18 cellular contexts compared by ENCODE assay signal in the genomic region with DNA sequence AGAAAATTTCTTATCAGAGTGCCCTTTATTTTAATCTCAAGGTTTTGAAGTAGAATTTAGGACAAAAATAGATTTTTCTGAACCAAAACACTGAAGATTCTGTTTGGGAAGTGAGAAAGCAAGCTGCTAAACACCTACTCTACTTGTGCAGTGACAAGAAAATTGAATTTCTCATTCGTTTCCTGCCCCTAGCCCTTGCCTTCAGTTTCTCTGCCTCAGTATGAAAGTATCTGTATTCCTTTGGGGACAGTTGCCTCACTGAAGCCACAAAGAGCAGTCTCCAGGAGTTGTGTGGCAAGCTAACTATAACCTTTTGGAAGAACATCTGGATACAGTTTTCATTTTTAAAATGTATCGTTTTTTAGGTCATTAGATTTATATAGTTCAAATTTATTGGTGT. TPM values are rescaled to one million over a fixed set of nuclear protein-coding genes. Genes with fewer than 3 reads are reported as not detected.
DNase-seq lines count a peak whose midpoint lies in the region; ATAC-seq, FAIRE-seq and TF ChIP-seq lines count a peak whose summit lies in the region.
"Had no signal": no experiment of that assay in that cellular context is flagged by ENCODE, and none has a peak within 500 bp of the region (broad histone marks: within the 10 kb centered on the region; RNA-seq: fewer than 3 reads in every experiment).

No MANE protein-coding gene starts in this region.

- TF ChIP-seq EP300 in HepG2 (IDR thresholded peaks at IDR 0.05; ENCODE audit: low read depth in 2 of 2, low read length in 2 of 2) = no peak
- TF ChIP-seq EP300 in HepG2 (CRISPR knock-in tag; IDR thresholded peaks at IDR 0.05; ENCODE audit: borderline replicate concordance) = no peak

- H3K27ac ChIP-seq in HepG2 (ENCODE audit: extremely low read length, insufficient read depth, low read length) (peak overlapping the region; percentile 40), right lobe of liver (no peak overlapping the region), Panc1 (ENCODE audit: low read length) (peak overlapping the region; percentile 80)
- H3K27ac ChIP-seq: heart left ventricle, tibial artery had no signal

- TF ChIP-seq RAD21 in HepG2 (CRISPR knock-in tag; IDR thresholded peaks at IDR 0.05) = no peak

- TF ChIP-seq POLR2A in HepG2 (IDR thresholded peaks at IDR 0.05; ENCODE audit: insufficient read depth in 1 of 2, low read depth in 2 of 2, low read length in 2 of 2) (no peak), right lobe of liver (IDR thresholded peaks at IDR 0.05) (no peak)

- FAIRE-seq in HepG2 (lab: Jason Lieb, UNC) = no peak
- FAIRE-seq: TTC549 had no signal

- no peak overlapping the region for H3K9ac ChIP-seq in HepG2 (ENCODE audit: insufficient read depth, low read depth, low read length)

- TF ChIP-seq CTCF in HepG2 (CRISPR knock-in tag; IDR thresholded peaks at IDR 0.05) (no peak), right lobe of liver (IDR thresholded peaks at IDR 0.05) (no peak), Panc1 (IDR thresholded peaks at IDR 0.05) (no peak), fibroblast of mammary gland (conservative IDR thresholded peaks at IDR 0.05; ENCODE audit: control insufficient read depth, insufficient read depth, low read depth, low read length) (no peak), GM13977 (IDR thresholded peaks at IDR 0.05; ENCODE audit: extremely low read depth, insufficient read depth, missing control alignments) (no peak)

- DNase-seq in HepG2 (ENCODE audit: low spot score) = no peak
- DNase-seq in right lobe of liver = no peak
- no peak for DNase-seq in Panc1 (ENCODE audit: low read depth, low spot score)
- DNase-seq in fibroblast of mammary gland (ENCODE audit: low read depth) = peak; percentile 65
- no peak for DNase-seq in NCI-H524 treated with DMSO at 0.1 percent for 48 hours (lab: John Stamatoyannopoulos, UW)
- DNase-seq in GM13977 (ENCODE audit: low spot score) = no peak
- no peak for DNase-seq in nucleus accumbens (lab: John Stamatoyannopoulos, UW)
- DNase-seq: activated CD4-positive, alpha-beta T cell treated with anti-CD3 and anti-CD28 coated beads, Interleukin-2, amount 50 U/mL, for 48 hours; Caco-2; heart left ventricle; islet precursor cell; NCI-H1694 treated with DMSO at 0.1 percent for 48 hours; NCI-H446; stimulated activated CD4-positive, alpha-beta T cell treated with anti-CD3 and anti-CD28 coated beads, Interleukin-4, amount 100 ng/mL, for 24 hours; tibial artery had no signal

- peaks cover 5% of the 10 kb centered on the region for H4K20me1 ChIP-seq in HepG2 (ENCODE audit: insufficient read depth, low read length)

- H3K27me3 ChIP-seq in HepG2 (ENCODE audit: control insufficient read depth in 1 of 2, insufficient read depth in 2 of 2, low read length in 2 of 2) (no peaks in the 10 kb centered on the region), right lobe of liver (no peaks in the 10 kb centered on the region), Panc1 (ENCODE audit: control insufficient read depth, insufficient read depth, low read length) (no peaks in the 10 kb centered on the region)
- H3K27me3 ChIP-seq: heart left ventricle, tibial artery had no signal

- ATAC-seq in HepG2 (no peak), right lobe of liver (no peak), Panc1 (no peak), GM18907 (IDR thresholded peaks at IDR 0.05; ENCODE audit: unreplicated experiment) (no peak)
- ATAC-seq: heart left ventricle had no signal

- H3K36me3 ChIP-seq in HepG2 (replicated peaks in 1 of 2; ENCODE audit: control insufficient read depth in 1 of 2, insufficient read depth in 2 of 2, low read length in 2 of 2) (peaks cover 0 to 3% of the 10 kb centered on the region in 2 experiments; a peak in 3 of 5 replicates), right lobe of liver (no peaks in the 10 kb centered on the region), Panc1 (ENCODE audit: control insufficient read depth, insufficient read depth, low read length) (no peaks in the 10 kb centered on the region)
- H3K36me3 ChIP-seq: tibial artery had no signal

- CTCF ChIA-PET in HepG2 (lab: Yijun Ruan, JAX; ENCODE audit: low intra/inter-chr PET ratio, low total read pairs) = no interaction called here
- CTCF ChIA-PET in Panc1 (lab: Charles Lee) = no interaction called here

- no peak overlapping the region for H2AFZ ChIP-seq in HepG2 (ENCODE audit: low read length)

- in situ Hi-C loops in HepG2 (cut with HindIII; ENCODE audit: extremely low pct_ligation_motif_present, low pct_unique_long_range_greater_than_20kb) = no loop called here
- in situ Hi-C loops in Panc1 (cut with HindIII; ENCODE audit: low pct_unique_long_range_greater_than_20kb, low sequenced_read_pairs) = no loop called here
- in situ Hi-C loops in GM13977 (cut with MboI; ENCODE audit: low pct_unique_long_range_greater_than_20kb, low sequenced_read_pairs, unreplicated experiment) = no loop called here

- 89% methylated on average over 2 of the region's 2 CpGs for WGBS in HepG2 (ENCODE audit: low lambda C conversion rate)
- WGBS in right lobe of liver (ENCODE audit: insufficient coverage, low coverage, low lambda C conversion rate, missing lambda C conversion rate) = 50% methylated on average over 2 of the region's 2 CpGs

- H3K4me2 ChIP-seq in HepG2 (ENCODE audit: low read depth, low read length) = no peak overlapping the region

- BruUV-seq in HepG2 (replicated peaks; lab: Mats Ljungman, UMichigan) (no TSS peak), Panc1 (replicated peaks; lab: Mats Ljungman, UMichigan) (no TSS peak)

- POLR2A ChIA-PET in HepG2 (lab: Yijun Ruan, JAX) = interaction anchor here (2.0 to 6.5 kb wide), 2 partner anchors 16 to 19 kb away, joined by 4 to 40 read pairs; partner anchors contain the start of gene MOSMO
- POLR2A ChIA-PET in Panc1 (lab: Charles Lee) = interaction anchor here (1.3 kb wide), 1 partner anchor 45 kb away, joined by 4 read pairs; no protein-coding TSS in a partner anchor

- H3K9me3 ChIP-seq in HepG2 (ENCODE audit: low read length) (no peaks in the 10 kb centered on the region), right lobe of liver (no peaks in the 10 kb centered on the region), Panc1 (ENCODE audit: control insufficient read depth, insufficient read depth, low read depth, low read length) (no peaks in the 10 kb centered on the region)
- H3K9me3 ChIP-seq: Caco-2, tibial artery had no signal

- no peak overlapping the region for H3K4me3 ChIP-seq in HepG2 (replicated peaks in 1 of 3; ENCODE audit: insufficient read depth in 1 of 3, low read depth in 2 of 3, low read length in 3 of 3)
- H3K4me3 ChIP-seq in right lobe of liver = no peak overlapping the region
- H3K4me3 ChIP-seq in Panc1 (ENCODE audit: low read depth in 2 of 2, low read length in 2 of 2) = no peak overlapping the region
- no peak overlapping the region for H3K4me3 ChIP-seq in fibroblast of mammary gland (ENCODE audit: control insufficient read depth, low read depth, low read length)
- H3K4me3 ChIP-seq: heart left ventricle, tibial artery had no signal

- H3K79me2 ChIP-seq in HepG2 (ENCODE audit: insufficient read depth, low read length) = peaks cover 73% of the 10 kb centered on the region

- intact Hi-C loops in HepG2 (cut with micrococcal nuclease; ENCODE audit: unreplicated experiment) = no loop called here
- intact Hi-C loops in right lobe of liver (cut with DNase I) = no loop called here
- intact Hi-C loops in Panc1 (cut with micrococcal nuclease; ENCODE audit: unreplicated experiment) = no loop called here

- H3K4me1 ChIP-seq in HepG2 (ENCODE audit: insufficient read depth, low read length) = peaks cover 86% of the 10 kb centered on the region
- peaks cover 0 to 32% (median 4%) of the 10 kb centered on the region in 4 donors for H3K4me1 ChIP-seq in right lobe of liver
- peaks cover 59% of the 10 kb centered on the region for H3K4me1 ChIP-seq in Panc1 (ENCODE audit: control insufficient read depth, insufficient read depth, low read length)

RNA-seq across cellular contexts. Expression of gene MOSMO, which starts 19.7 kb away (rescaled TPM):
- total RNA-seq in HepG2 (2016; rRNA removed; fragmentation: Illumina TruSeq; extraction: Trizol) (19.1 and 26.7 TPM in 2 replicates), right lobe of liver (10 to 100 TPM in 2 of 6 experiments, 1 to 10 TPM in 4; 6.7 to 13.4 (median 7.5) TPM), Panc1 (2021; ENCODE audit: unreplicated experiment) (20.6 TPM)
- 34.5 and 48.8 TPM in 2 replicates for total RNA-seq in HepG2 (2016; cell fraction: cytosol; rRNA removed; fragmentation: Illumina TruSeq; extraction: Trizol; ENCODE audit: low read depth)
- total RNA-seq in HepG2 (2016; cell fraction: insoluble cytoplasmic fraction; rRNA removed; fragmentation: Illumina TruSeq; extraction: Trizol) = 16.9 and 27.7 TPM in 2 replicates
- 47.0 and 53.1 TPM in 2 replicates for total RNA-seq in HepG2 (2016; cell fraction: membrane; rRNA removed; fragmentation: Illumina TruSeq; extraction: Trizol)
- 39.8 and 41.4 TPM in 2 replicates for total RNA-seq in HepG2 (2016; cell fraction: nucleus; rRNA removed; fragmentation: Illumina TruSeq; extraction: Trizol)
- 29.2 and 32.6 TPM in 2 replicates for polyA plus RNA-seq in HepG2 (2011; rRNA removed)
- polyA plus RNA-seq in HepG2 (2011; cell fraction: cytosol; rRNA removed) = 15.1 and 17.4 TPM in 2 replicates
- 31.8 and 32.6 TPM in 2 replicates for polyA plus RNA-seq in HepG2 (2011; cell fraction: nucleus; rRNA removed)
- 24.9 and 29.4 TPM in 2 replicates for polyA plus RNA-seq in HepG2 (2012)
- polyA plus RNA-seq in HepG2 (2016; cell fraction: cytosol; fragmentation: Illumina TruSeq; extraction: Trizol; ENCODE audit: low read depth) = 63.6 and 64.2 TPM in 2 replicates
- 17.4 and 20.9 TPM in 2 replicates for polyA plus RNA-seq in HepG2 (2016; cell fraction: insoluble cytoplasmic fraction; fragmentation: Illumina TruSeq; extraction: Trizol; ENCODE audit: low read depth)
- polyA plus RNA-seq in HepG2 (2016; cell fraction: membrane; fragmentation: Illumina TruSeq; extraction: Trizol; ENCODE audit: low read depth) = 55.0 and 58.1 TPM in 2 replicates
- polyA plus RNA-seq in HepG2 (2016; cell fraction: nucleus; fragmentation: Illumina TruSeq; extraction: Trizol; ENCODE audit: insufficient read depth, low read depth) = 50.7 and 52.4 TPM in 2 replicates
- polyA minus RNA-seq in HepG2 (2011; rRNA and poly(A)+ RNA removed; ENCODE audit: low replicate concordance) = 13.8 and 35.0 TPM in 2 replicates
- polyA minus RNA-seq in HepG2 (2011; cell fraction: cytosol; rRNA and poly(A)+ RNA removed) = 11.3 and 13.2 TPM in 2 replicates
- 49.3 and 57.4 TPM in 2 replicates for polyA minus RNA-seq in HepG2 (2011; cell fraction: nucleus; rRNA and poly(A)+ RNA removed)
- polyA plus RNA-seq in Panc1 (2012; ENCODE audit: insufficient read length) = 14.2 TPM

RNA-seq across cellular contexts. Expression of gene PDZD9, which starts 26.7 kb away (rescaled TPM):
- not detected in 2 replicates for total RNA-seq in HepG2 (2016; rRNA removed; fragmentation: Illumina TruSeq; extraction: Trizol)
- total RNA-seq in HepG2 (2016; cell fraction: cytosol; rRNA removed; fragmentation: Illumina TruSeq; extraction: Trizol; ENCODE audit: low read depth) = not detected in 2 replicates
- not detected in 2 replicates for total RNA-seq in HepG2 (2016; cell fraction: insoluble cytoplasmic fraction; rRNA removed; fragmentation: Illumina TruSeq; extraction: Trizol)
- total RNA-seq in HepG2 (2016; cell fraction: membrane; rRNA removed; fragmentation: Illumina TruSeq; extraction: Trizol) = not detected in 2 replicates
- not detected in 2 replicates for total RNA-seq in HepG2 (2016; cell fraction: nucleus; rRNA removed; fragmentation: Illumina TruSeq; extraction: Trizol)
- polyA plus RNA-seq in HepG2 (2011; rRNA removed) = not detected in 2 replicates
- not detected in 2 replicates for polyA plus RNA-seq in HepG2 (2011; cell fraction: cytosol; rRNA removed)
- polyA plus RNA-seq in HepG2 (2011; cell fraction: nucleus; rRNA removed) = not detected in 2 replicates
- polyA plus RNA-seq in HepG2 (2012) = 0.25 TPM in 1 of 2 replicates, not detected in the other
- not detected in 2 replicates for polyA plus RNA-seq in HepG2 (2016; cell fraction: cytosol; fragmentation: Illumina TruSeq; extraction: Trizol; ENCODE audit: low read depth)
- not detected in 2 replicates for polyA plus RNA-seq in HepG2 (2016; cell fraction: insoluble cytoplasmic fraction; fragmentation: Illumina TruSeq; extraction: Trizol; ENCODE audit: low read depth)
- polyA plus RNA-seq in HepG2 (2016; cell fraction: membrane; fragmentation: Illumina TruSeq; extraction: Trizol; ENCODE audit: low read depth) = not detected in 2 replicates
- not detected in 2 replicates for polyA plus RNA-seq in HepG2 (2016; cell fraction: nucleus; fragmentation: Illumina TruSeq; extraction: Trizol; ENCODE audit: insufficient read depth, low read depth)
- polyA minus RNA-seq in HepG2 (2011; rRNA and poly(A)+ RNA removed; ENCODE audit: low replicate concordance) = not detected in 2 replicates
- not detected in 2 replicates for polyA minus RNA-seq in HepG2 (2011; cell fraction: cytosol; rRNA and poly(A)+ RNA removed)
- polyA minus RNA-seq in HepG2 (2011; cell fraction: nucleus; rRNA and poly(A)+ RNA removed) = not detected in 2 replicates
- not detected for total RNA-seq in right lobe of liver
- total RNA-seq in Panc1 (2021; ENCODE audit: unreplicated experiment) = not detected
- not detected for polyA plus RNA-seq in Panc1 (2012; ENCODE audit: insufficient read length)
- total RNA-seq: Caco-2, G401, heart left ventricle had no signal
- polyA plus RNA-seq: heart left ventricle had no signal

Comparison
In these comparisons a context has a peak if more than half of its experiments do, and no peak if none do; other contexts are left out.
1. H3K27ac ChIP-seq: peak in HepG2 (single experiment) and Panc1 (single experiment); none in right lobe of liver (0 of 3).